ENCODE assay signal across 25 cellular contexts in genomic region chr11:34213366-34213765, GRCh38.
DNase-seq lines count a peak whose midpoint lies in the region; ATAC-seq and TF ChIP-seq lines count a peak whose summit lies in the region.
"Had no signal": no experiment of that assay in that cellular context is flagged by ENCODE, and none has a peak within 500 bp of the region (broad histone marks: within the 10 kb centered on the region; RNA-seq: fewer than 3 reads in every experiment).

No MANE protein-coding gene starts in this region.

- no peak overlapping the region for H2AFZ ChIP-seq in mesenchymal stem cell (ENCODE audit: low read depth, low read length)

- H3K9me3 ChIP-seq in adrenal gland (replicated peaks in 1 of 3) (no peaks in the 10 kb centered on the region), mesenchymal stem cell (ENCODE audit: control insufficient read depth, low read length) (no peaks in the 10 kb centered on the region), tibial artery (no peaks in the 10 kb centered on the region)
- H3K9me3 ChIP-seq: BLaER1 treated with 17β-estradiol and CSF1 and Interleukin-3, amounts not matched to agents 10 nM and 100 nM; breast epithelium; pancreas; sigmoid colon; suprapubic skin; uterus had no signal

- H3K4me2 ChIP-seq in mesenchymal stem cell (ENCODE audit: low read length, poor library complexity, severe bottlenecking) = no peak overlapping the region
- H3K4me2 ChIP-seq: BLaER1 treated with 17β-estradiol and CSF1 and Interleukin-3, amounts not matched to agents 10 nM and 100 nM had no signal

- no peak for ATAC-seq in GM18870 (IDR thresholded peaks at IDR 0.05; ENCODE audit: unreplicated experiment)
- ATAC-seq: activated CD4-positive, alpha-beta T cell treated with anti-CD3 and anti-CD28 coated beads for 36 hours; activated T-cell treated with anti-CD3 and anti-CD28 coated beads, Interleukin-2, amount 50 U/mL, for 72 hours; natural killer cell treated with Interleukin-12 subunit alpha and Interleukin-12 subunit beta and Interleukin-15 and Interleukin-18, amount 100 ng/mL, for 72 hours; stimulated activated effector memory CD8-positive, alpha-beta T cell treated with anti-CD3 and anti-CD28 coated beads, Interleukin-12 subunit alpha, Interleukin-12 subunit beta, amount 100 ng/mL, for 72 hours had no signal

- H3K14ac ChIP-seq in mesenchymal stem cell (ENCODE audit: low read length in 2 of 2) = no peak overlapping the region

- no peak for TF ChIP-seq POLR2A in adrenal gland (IDR thresholded peaks at IDR 0.05)

- no peak overlapping the region for H2BK15ac ChIP-seq in mesenchymal stem cell (ENCODE audit: low read depth, poor library complexity, severe bottlenecking)

- H2BK120ac ChIP-seq in mesenchymal stem cell (ENCODE audit: low read depth, low read length) = no peak overlapping the region

- H3K27ac ChIP-seq in adrenal gland (peak overlapping the region in 3 of 5 donors; percentile 24 to 83 (median 76)), mesenchymal stem cell (ENCODE audit: low read length, poor library complexity, severe bottlenecking) (no peak overlapping the region), tibial artery (no peak overlapping the region)
- H3K27ac ChIP-seq: BLaER1 treated with 17β-estradiol and CSF1 and Interleukin-3, amounts not matched to agents 10 nM and 100 nM; breast epithelium; pancreas; sigmoid colon; suprapubic skin; uterus had no signal

- H2BK12ac ChIP-seq in mesenchymal stem cell (ENCODE audit: low read length in 2 of 2) = no peak overlapping the region

- no peak overlapping the region for H3K4ac ChIP-seq in mesenchymal stem cell (ENCODE audit: low read depth in 1 of 2, low read length in 2 of 2)

- WGBS in adrenal gland, 4 donors = 70 to 100% (median 93%) methylated on average over 2 to 5 of the region's 5 CpGs
- WGBS in mesenchymal stem cell = 40% methylated on average over 2 of the region's 5 CpGs

- no peak overlapping the region for H4K8ac ChIP-seq in mesenchymal stem cell (ENCODE audit: low read length)

- no peak overlapping the region for H2AK5ac ChIP-seq in mesenchymal stem cell (ENCODE audit: low read length, severe bottlenecking)

- no peak for TF ChIP-seq CTCF in adrenal gland (IDR thresholded peaks at IDR 0.05)
- no peak for TF ChIP-seq CTCF in tibial artery (IDR thresholded peaks at IDR 0.05)

- no peak overlapping the region for H3K23ac ChIP-seq in mesenchymal stem cell (ENCODE audit: low read length in 2 of 2)

- intact Hi-C loops in adrenal gland (cut with DNase I) (no loop called here), tibial artery (cut with DNase I; ENCODE audit: low total_unique reads) (no loop called here)

- no peak overlapping the region for H4K91ac ChIP-seq in mesenchymal stem cell (ENCODE audit: low read length)

- H3K4me3 ChIP-seq in adrenal gland (no peak overlapping the region), mesenchymal stem cell (ENCODE audit: insufficient read depth in 1 of 2, low read depth in 1 of 2, low read length in 2 of 2) (no peak overlapping the region), tibial artery (no peak overlapping the region)
- H3K4me3 ChIP-seq: BLaER1 treated with 17β-estradiol and CSF1 and Interleukin-3, amounts not matched to agents 10 nM and 100 nM; breast epithelium; pancreas; sigmoid colon; suprapubic skin; uterus had no signal

- DNase-seq in NCI-H1092 (lab: John Stamatoyannopoulos, UW) (peak; percentile 4), NCI-H1092 treated with DMSO at 0.1 percent for 48 hours (lab: John Stamatoyannopoulos, UW) (no peak), M059J (ENCODE audit: low read depth) (peak; percentile 63), adrenal gland (peak in 1 of 7 donors; percentile 24), mesenchymal stem cell (peak; percentile 29), HCEC 1CT (no peak), tibial artery (no peak)
- DNase-seq: activated naive CD8-positive, alpha-beta T cell treated with anti-CD3 and anti-CD28 coated beads for 36 hours; Calu3; cortex of kidney; GOT3; midbrain; NCI-H146; pancreas; RPMI8226; sigmoid colon; uterus had no signal

- no peak overlapping the region for H3K18ac ChIP-seq in mesenchymal stem cell (ENCODE audit: low read depth in 1 of 2, low read length in 2 of 2)

- no peak overlapping the region for H2BK5ac ChIP-seq in mesenchymal stem cell (ENCODE audit: low read depth, low read length, poor library complexity, severe bottlenecking)

- no peaks in the 10 kb centered on the region for H3K36me3 ChIP-seq in adrenal gland (replicated peaks in 1 of 2)
- no peaks in the 10 kb centered on the region for H3K36me3 ChIP-seq in mesenchymal stem cell (ENCODE audit: control insufficient read depth in 1 of 2, insufficient read depth in 2 of 2, low read depth in 1 of 2, low read length in 2 of 2)
- no peaks in the 10 kb centered on the region for H3K36me3 ChIP-seq in tibial artery
- H3K36me3 ChIP-seq: BLaER1 treated with 17β-estradiol and CSF1 and Interleukin-3, amounts not matched to agents 10 nM and 100 nM; breast epithelium; pancreas; sigmoid colon; suprapubic skin; uterus had no signal

- no peak overlapping the region for H3K9ac ChIP-seq in mesenchymal stem cell (ENCODE audit: low read length)
- H3K9ac ChIP-seq: BLaER1 treated with 17β-estradiol and CSF1 and Interleukin-3, amounts not matched to agents 10 nM and 100 nM had no signal

- H3K79me1 ChIP-seq in mesenchymal stem cell (replicated peaks; ENCODE audit: low read length, poor library complexity, severe bottlenecking) = peaks cover 25% of the 10 kb centered on the region

- H3K4me1 ChIP-seq in adrenal gland (replicated peaks in 1 of 2) (peaks cover 0 to 31% of the 10 kb centered on the region in 2 donors), mesenchymal stem cell (ENCODE audit: control insufficient read depth, insufficient read depth, low read depth, low read length) (peaks cover 10% of the 10 kb centered on the region), tibial artery (peaks cover 0 to 18% (median 0%) of the 10 kb centered on the region in 4 donors)
- H3K4me1 ChIP-seq: breast epithelium, pancreas, suprapubic skin, uterus had no signal

- H3K27me3 ChIP-seq in adrenal gland = no peaks in the 10 kb centered on the region
- H3K27me3 ChIP-seq in mesenchymal stem cell (ENCODE audit: control insufficient read depth in 1 of 2, insufficient read depth in 1 of 2, low read length in 2 of 2) = no peaks in the 10 kb centered on the region
- H3K27me3 ChIP-seq in tibial artery = no peaks in the 10 kb centered on the region
- H3K27me3 ChIP-seq: BLaER1 treated with 17β-estradiol and CSF1 and Interleukin-3, amounts not matched to agents 10 nM and 100 nM; breast epithelium; pancreas; sigmoid colon; suprapubic skin; uterus had no signal

Comparison
In these comparisons a context has a peak if more than half of its experiments do, and no peak if none do; other contexts are left out.
1. DNase-seq: peak in NCI-H1092 (single experiment), M059J (single experiment) and mesenchymal stem cell (single experiment); none in NCI-H1092 treated with DMSO at 0.1 percent for 48 hours (single experiment), HCEC 1CT (single experiment) and tibial artery (0 of 2).
2. H3K27ac ChIP-seq: peak in adrenal gland (3 of 5); none in mesenchymal stem cell (single experiment) and tibial artery (0 of 2).